Comparison of ENCODE assay signal across 1 cellular context in the genomic region with DNA sequence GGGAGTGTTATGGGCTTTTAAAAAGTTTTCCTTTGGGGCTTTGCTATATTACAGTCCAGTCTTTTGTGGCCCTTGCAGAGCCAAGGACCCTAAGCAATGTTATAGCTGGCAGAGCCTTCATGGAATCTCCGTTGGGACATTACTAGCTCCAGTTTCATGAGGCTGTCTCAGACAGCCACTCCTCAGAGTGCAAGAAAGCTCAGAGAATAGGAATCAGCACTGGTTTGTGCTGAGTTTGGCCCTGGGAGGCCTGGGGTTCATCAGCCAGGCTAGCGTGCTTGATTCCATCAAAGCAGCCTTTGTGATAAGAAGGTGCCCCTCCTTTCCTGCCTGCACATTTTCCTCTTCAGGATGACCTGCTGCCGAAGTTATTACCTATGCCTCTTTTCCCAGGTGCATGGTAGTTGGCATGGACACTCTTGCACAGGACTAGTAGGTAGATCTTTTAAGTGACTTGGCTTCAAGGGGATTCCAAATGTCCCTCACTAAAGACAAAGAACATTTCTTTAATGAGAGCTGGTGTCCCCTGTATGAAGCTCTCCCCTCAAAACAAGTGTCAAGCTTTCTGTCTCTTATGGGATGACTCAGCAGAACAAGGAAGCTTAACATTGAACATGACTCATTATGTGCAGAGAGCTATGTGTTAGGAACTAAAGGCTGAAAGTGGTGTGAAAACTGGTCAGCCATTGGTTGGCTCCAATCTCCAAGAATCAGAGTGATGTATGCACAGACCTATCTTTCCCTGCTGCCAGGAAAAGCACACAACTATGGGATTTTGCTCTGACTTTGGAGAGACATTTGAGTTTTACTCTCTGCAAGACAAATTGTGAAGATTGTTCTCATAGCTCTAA.
TF ChIP-seq lines count a peak whose summit lies in the region.

No MANE protein-coding gene starts in this region.

TF ChIP-seq in WTC11, 78 proteins besides CTCF, POLR2A, EP300 and RAD21 (continued from another document):
- TF ChIP-seq, protein P1, sequence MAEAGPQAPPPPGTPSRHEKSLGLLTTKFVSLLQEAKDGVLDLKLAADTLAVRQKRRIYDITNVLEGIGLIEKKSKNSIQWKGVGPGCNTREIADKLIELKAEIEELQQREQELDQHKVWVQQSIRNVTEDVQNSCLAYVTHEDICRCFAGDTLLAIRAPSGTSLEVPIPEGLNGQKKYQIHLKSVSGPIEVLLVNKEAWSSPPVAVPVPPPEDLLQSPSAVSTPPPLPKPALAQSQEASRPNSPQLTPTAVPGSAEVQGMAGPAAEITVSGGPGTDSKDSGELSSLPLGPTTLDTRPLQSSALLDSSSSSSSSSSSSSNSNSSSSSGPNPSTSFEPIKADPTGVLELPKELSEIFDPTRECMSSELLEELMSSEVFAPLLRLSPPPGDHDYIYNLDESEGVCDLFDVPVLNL (CRISPR knock-in tag; IDR thresholded peaks at IDR 0.05; ENCODE audit: borderline replicate concordance, low read depth), result no peak
- TF ChIP-seq OVOL2 (CRISPR knock-in tag; IDR thresholded peaks at IDR 0.05; ENCODE audit: borderline replicate concordance), result no peak
- TF ChIP-seq ZNF425 (CRISPR knock-in tag; conservative IDR thresholded peaks at IDR 0.05), result no peak
TF ChIP-seq in WTC11: peak in this region for 0.
